Comparison of ENCODE assay signal across 1 cellular context in genomic region chr13:27405521-27406134, GRCh38.
TF ChIP-seq lines count a peak whose summit lies in the region.

No MANE protein-coding gene starts in this region.

TF ChIP-seq in HepG2, 621 proteins besides CTCF, POLR2A, EP300 and RAD21:
- no peak for TF ChIP-seq ZNF430 (CRISPR knock-in tag; IDR thresholded peaks at IDR 0.05)
- TF ChIP-seq ZNF619 (CRISPR knock-in tag; IDR thresholded peaks at IDR 0.05) = no peak
- no peak for TF ChIP-seq ZNF496 (CRISPR knock-in tag; IDR thresholded peaks at IDR 0.05; ENCODE audit: insufficient replicate concordance)
- no peak for TF ChIP-seq ZNF781 (CRISPR knock-in tag; IDR thresholded peaks at IDR 0.05; ENCODE audit: borderline replicate concordance, not compliant biosample characterization)
- no peak for TF ChIP-seq RFXAP (CRISPR knock-in tag; IDR thresholded peaks at IDR 0.05; ENCODE audit: borderline replicate concordance)
- TF ChIP-seq ZNF558 (CRISPR knock-in tag; IDR thresholded peaks at IDR 0.05; ENCODE audit: borderline replicate concordance) = 0 out of 2 replicates have a peak, but pooled peaks have one; percentile 30
